35 cellular contexts compared by ENCODE assay signal in genomic region chr14:90767899-90768298, GRCh38.
DNase-seq lines count a peak whose midpoint lies in the region; ATAC-seq, FAIRE-seq and TF ChIP-seq lines count a peak whose summit lies in the region.
"Had no signal": no experiment of that assay in that cellular context is flagged by ENCODE, and none has a peak within 500 bp of the region (broad histone marks: within the 10 kb centered on the region; RNA-seq: fewer than 3 reads in every experiment).

No MANE protein-coding gene starts in this region.

- TF ChIP-seq CTCF in HEK293 (tag by site-specific recombination; IDR thresholded peaks at IDR 0.05) = no peak

- no peak overlapping the region for H3K9ac ChIP-seq in adipocyte (ENCODE audit: low read length)
- H3K9ac ChIP-seq: BLaER1; BLaER1 treated with 17β-estradiol and CSF1 and Interleukin-3, amounts not matched to agents 10 nM and 100 nM had no signal

- H3K4me1 ChIP-seq in HEK293 (ENCODE audit: control insufficient read depth, insufficient read depth, low read length) = no peaks in the 10 kb centered on the region
- H3K4me1 ChIP-seq in adipocyte (ENCODE audit: control insufficient read depth, insufficient read depth, low read length) = no peaks in the 10 kb centered on the region
- H3K4me1 ChIP-seq: A549; BE2C; BLaER1; BLaER1 treated with 17β-estradiol and CSF1 and Interleukin-3, amounts not matched to agents 10 nM and 100 nM; Caco-2 had no signal

- H3K9me3 ChIP-seq in HEK293 (ENCODE audit: control insufficient read depth, insufficient read depth, low read depth, low read length) (no peaks in the 10 kb centered on the region), adipocyte (ENCODE audit: control insufficient read depth, low read length) (peaks cover 29% of the 10 kb centered on the region)
- H3K9me3 ChIP-seq: BE2C had no signal

- no peak for ATAC-seq in HG02571 (IDR thresholded peaks at IDR 0.05; ENCODE audit: unreplicated experiment)
- ATAC-seq: A549; CD8-positive, alpha-beta T cell had no signal

- no peaks in the 10 kb centered on the region for H3K27me3 ChIP-seq in adipocyte (replicated peaks; ENCODE audit: control insufficient read depth, insufficient read depth, low read length)
- H3K27me3 ChIP-seq: BE2C; BLaER1; BLaER1 treated with 17β-estradiol and CSF1 and Interleukin-3, amounts not matched to agents 10 nM and 100 nM had no signal

- no peak for TF ChIP-seq POLR2A in H54 (IDR thresholded peaks at IDR 0.05; ENCODE audit: low read depth, low read length)

- POLR2A ChIA-PET in HEK293 (lab: Yijun Ruan, JAX) = no interaction called here

- peak; percentile 6 for FAIRE-seq in H54 (lab: Jason Lieb, UNC)
- FAIRE-seq: A204.1, A549, D721Med had no signal

- DNase-seq in H54 (ENCODE audit: insufficient read length, low spot score) (no peak), MV-4-11 (lab: John Stamatoyannopoulos, UW) (peak; percentile 1), adipocyte (ENCODE audit: low read depth) (no peak), foreskin melanocyte (no peak), NCI-H1694 treated with DMSO at 0.1 percent for 48 hours (lab: John Stamatoyannopoulos, UW) (no peak)
- DNase-seq in activated naive CD4-positive, alpha-beta T cell treated with Interleukin-2 at 50 U/mL for 16 hours = no peak
- DNase-seq: 8988T; ACHN; AML-193; BE2C; C1 segment of cervical spinal cord; Caco-2; Calu3; CD4-positive, alpha-beta memory T cell; CD4-positive, alpha-beta T cell; CD4-positive, CD25-positive, alpha-beta regulatory T cell; CD8-positive, alpha-beta memory T cell; CD8-positive, alpha-beta T cell; COR-L47; DMS 273 treated with DMSO at 0.1 percent for 48 hours; DMS153; DMS53; DMS79; DMS79 treated with DMSO at 0.1 percent for 48 hours; DND-41; EL had no signal

- H3K4me3 ChIP-seq in HEK293 (ENCODE audit: low read depth, low read length) (no peak overlapping the region), adipocyte (ENCODE audit: low read length) (peak overlapping the region; percentile 3)
- H3K4me3 ChIP-seq: A549; BLaER1; BLaER1 treated with 17β-estradiol and CSF1 and Interleukin-3, amounts not matched to agents 10 nM and 100 nM had no signal

- CTCF ChIA-PET in HEK293 (lab: Yijun Ruan, JAX) = interaction anchor here (3.7 kb wide), 1 partner anchor 9 kb away, joined by 23 read pairs; no protein-coding TSS in a partner anchor

- no peak overlapping the region for H3K27ac ChIP-seq in HEK293 (ENCODE audit: extremely low read depth, low read depth, low read length)
- H3K27ac ChIP-seq: 22Rv1; A549; BLaER1; BLaER1 treated with 17β-estradiol and CSF1 and Interleukin-3, amounts not matched to agents 10 nM and 100 nM; C4-2B had no signal

- peaks cover 23 to 38% of the 10 kb centered on the region in 2 experiments for H3K36me3 ChIP-seq in HEK293 (ENCODE audit: control insufficient read depth in 2 of 2, insufficient read depth in 1 of 2, low read length in 2 of 2)
- H3K36me3 ChIP-seq in adipocyte (ENCODE audit: control insufficient read depth, insufficient read depth, low read length, severe bottlenecking) = peaks cover 28% of the 10 kb centered on the region

TF ChIP-seq in HEK293, 187 proteins besides CTCF, POLR2A, EP300 and RAD21:
- no peak for TF ChIP-seq ZIC2 (tag by site-specific recombination; IDR thresholded peaks at IDR 0.05)
- no peak for TF ChIP-seq TCF7L2 (IDR thresholded peaks at IDR 0.05; ENCODE audit: borderline replicate concordance, low read depth, low read length)
- TF ChIP-seq ZNF596 (tag by site-specific recombination; IDR thresholded peaks at IDR 0.05) = no peak
- no peak for TF ChIP-seq ZNF707 (tag by site-specific recombination; IDR thresholded peaks at IDR 0.05)
- TF ChIP-seq ZNF791 (tag by site-specific recombination; IDR thresholded peaks at IDR 0.05) = peak; percentile 96
- TF ChIP-seq ZNF792 (tag by site-specific recombination; IDR thresholded peaks at IDR 0.05) = no peak
- TF ChIP-seq ZNF426 (tag by site-specific recombination; IDR thresholded peaks at IDR 0.05) = no peak
- TF ChIP-seq ZNF37A (tag by site-specific recombination; IDR thresholded peaks at IDR 0.05) = no peak
- TF ChIP-seq SETDB1 (IDR thresholded peaks at IDR 0.05; ENCODE audit: insufficient read length, low read length) = peak; percentile 31
TF ChIP-seq in HEK293: peak in this region for 2.
